Comparison of ENCODE assay signal across 19 cellular contexts in the genomic region with DNA sequence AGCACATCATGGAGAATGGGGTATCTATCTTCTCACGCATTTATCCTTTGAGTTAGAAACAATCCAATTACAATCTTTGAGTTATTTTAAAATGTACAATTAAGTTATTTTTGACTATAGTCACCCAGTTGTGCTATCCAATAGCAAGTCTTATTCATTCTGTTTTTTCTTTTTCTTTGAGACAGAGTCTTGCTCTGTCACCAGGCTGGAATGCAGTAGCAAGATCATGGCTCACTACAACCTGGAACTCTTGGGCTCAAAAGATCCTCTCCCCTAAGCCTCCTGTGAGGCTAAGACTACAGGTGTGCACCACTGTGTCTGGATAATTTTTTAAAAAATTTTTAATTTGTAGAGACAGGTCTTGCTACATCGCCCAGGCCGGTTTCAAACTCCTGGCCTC.
DNase-seq lines count a peak whose midpoint lies in the region; ATAC-seq and TF ChIP-seq lines count a peak whose summit lies in the region.
"Had no signal": no experiment of that assay in that cellular context is flagged by ENCODE, and none has a peak within 500 bp of the region (broad histone marks: within the 10 kb centered on the region; RNA-seq: fewer than 3 reads in every experiment).

No MANE protein-coding gene starts in this region.

- H3K23ac ChIP-seq in mesendoderm (ENCODE audit: low read length) = no peak overlapping the region

- H3K4me3 ChIP-seq in RWPE2 (ENCODE audit: severe bottlenecking) = no peak overlapping the region
- no peak overlapping the region for H3K4me3 ChIP-seq in fibroblast of mammary gland (ENCODE audit: control insufficient read depth, low read depth, low read length)
- H3K4me3 ChIP-seq in mesendoderm (ENCODE audit: low read length) = no peak overlapping the region
- H3K4me3 ChIP-seq: HAP-1, SJCRH30, transverse colon had no signal

- no peak overlapping the region for H3K18ac ChIP-seq in mesendoderm (ENCODE audit: low read length)

- no peak overlapping the region for H4K5ac ChIP-seq in mesendoderm (ENCODE audit: low read length)

- no peak overlapping the region for H2BK5ac ChIP-seq in mesendoderm (ENCODE audit: low read length)

- no peaks in the 10 kb centered on the region for H3K9me3 ChIP-seq in RWPE2 (ENCODE audit: severe bottlenecking)
- H3K9me3 ChIP-seq: BE2C, Caco-2, HAP-1, SJCRH30, transverse colon had no signal

- peaks cover 41% of the 10 kb centered on the region for H3K4me1 ChIP-seq in RWPE2 (ENCODE audit: insufficient read depth, poor library complexity, severe bottlenecking)
- H3K4me1 ChIP-seq in mesendoderm (ENCODE audit: control insufficient read depth, low read depth, low read length) = no peaks in the 10 kb centered on the region
- H3K4me1 ChIP-seq: BE2C, SJCRH30 had no signal

- WGBS in mesendoderm (ENCODE audit: extremely low coverage, insufficient coverage, low lambda C conversion rate) = no CpG with 5 or more reads among the region's 3 CpGs

- DNase-seq in HCEC 1CT (peak; percentile 43), RWPE2 (ENCODE audit: low spot score) (no peak), fibroblast of mammary gland (ENCODE audit: low read depth) (peak; percentile 33), mesendoderm (no peak), Kasumi-1 (lab: John Stamatoyannopoulos, UW) (no peak), NCI-H2171 treated with DMSO at 0.1 percent for 48 hours (lab: John Stamatoyannopoulos, UW) (no peak)
- peak; percentile 5 for DNase-seq in stimulated activated CD8-positive, alpha-beta memory T cell treated with anti-CD3 and anti-CD28 coated beads, Interleukin-4, amount 100 ng/mL, for 48 hours
- DNase-seq: activated CD4-positive, alpha-beta T cell treated with anti-CD3 and anti-CD28 coated beads, Interleukin-2, amount 50 U/mL, for 4 hours; amniotic stem cell; BE2C; Caco-2; midbrain; NCI-H1417; nephron progenitor cell; SJCRH30; T-helper 2 cell; transverse colon had no signal

- no peak overlapping the region for H3K4ac ChIP-seq in mesendoderm (ENCODE audit: low read depth, low read length)

- no peak overlapping the region for H3K4me2 ChIP-seq in mesendoderm (ENCODE audit: low read length)

- H3K27ac ChIP-seq in RWPE2 (ENCODE audit: poor library complexity, severe bottlenecking) = peak overlapping the region; percentile 70
- H3K27ac ChIP-seq in mesendoderm (ENCODE audit: low read depth, low read length) = no peak overlapping the region
- H3K27ac ChIP-seq: SJCRH30, transverse colon had no signal

- no peaks in the 10 kb centered on the region for H3K79me1 ChIP-seq in mesendoderm (ENCODE audit: low read length)

- no peak overlapping the region for H4K8ac ChIP-seq in mesendoderm (ENCODE audit: low read depth, low read length)

- no peak overlapping the region for H2AK5ac ChIP-seq in mesendoderm (ENCODE audit: low read length)

- H3K56ac ChIP-seq in mesendoderm (ENCODE audit: low read length) = no peak overlapping the region

- H2BK120ac ChIP-seq in mesendoderm (ENCODE audit: low read depth, low read length) = no peak overlapping the region

- TF ChIP-seq CTCF in RWPE2 (IDR thresholded peaks at IDR 0.05; ENCODE audit: poor library complexity, severe bottlenecking) (no peak), fibroblast of mammary gland (conservative IDR thresholded peaks at IDR 0.05; ENCODE audit: control insufficient read depth, insufficient read depth, low read depth, low read length) (no peak)

- H3K27me3 ChIP-seq in RWPE2 (ENCODE audit: insufficient read depth, poor library complexity, severe bottlenecking) (no peaks in the 10 kb centered on the region), mesendoderm (ENCODE audit: insufficient read depth, low read length, poor library complexity) (no peaks in the 10 kb centered on the region)
- H3K27me3 ChIP-seq: BE2C, SJCRH30, transverse colon had no signal

- no peaks in the 10 kb centered on the region for H3K36me3 ChIP-seq in RWPE2 (ENCODE audit: low read depth)
- no peaks in the 10 kb centered on the region for H3K36me3 ChIP-seq in mesendoderm (ENCODE audit: control insufficient read depth, insufficient read depth, low read length)
- H3K36me3 ChIP-seq: BE2C, HAP-1, SJCRH30, transverse colon had no signal

- peak; percentile 77 for ATAC-seq in RWPE2 (ENCODE audit: low read depth)
- ATAC-seq: esophagus mucosa had no signal

- H3K79me2 ChIP-seq in mesendoderm (ENCODE audit: control insufficient read depth, insufficient read depth, low read length) = no peaks in the 10 kb centered on the region

- H2BK15ac ChIP-seq in mesendoderm (replicated peaks; ENCODE audit: low read depth) = no peak overlapping the region

- no peak overlapping the region for H3K9ac ChIP-seq in mesendoderm (ENCODE audit: low read length)

Comparison
In these comparisons a context has a peak if more than half of its experiments do, and no peak if none do; other contexts are left out.
1. DNase-seq: peak in HCEC 1CT (single experiment), fibroblast of mammary gland (single experiment) and stimulated activated CD8-positive, alpha-beta memory T cell treated with anti-CD3 and anti-CD28 coated beads, Interleukin-4, amount 100 ng/mL, for 48 hours (single experiment); none in RWPE2 (single experiment), mesendoderm (single experiment), Kasumi-1 (0 of 2) and NCI-H2171 treated with DMSO at 0.1 percent for 48 hours (single experiment).